In the genomic region with DNA sequence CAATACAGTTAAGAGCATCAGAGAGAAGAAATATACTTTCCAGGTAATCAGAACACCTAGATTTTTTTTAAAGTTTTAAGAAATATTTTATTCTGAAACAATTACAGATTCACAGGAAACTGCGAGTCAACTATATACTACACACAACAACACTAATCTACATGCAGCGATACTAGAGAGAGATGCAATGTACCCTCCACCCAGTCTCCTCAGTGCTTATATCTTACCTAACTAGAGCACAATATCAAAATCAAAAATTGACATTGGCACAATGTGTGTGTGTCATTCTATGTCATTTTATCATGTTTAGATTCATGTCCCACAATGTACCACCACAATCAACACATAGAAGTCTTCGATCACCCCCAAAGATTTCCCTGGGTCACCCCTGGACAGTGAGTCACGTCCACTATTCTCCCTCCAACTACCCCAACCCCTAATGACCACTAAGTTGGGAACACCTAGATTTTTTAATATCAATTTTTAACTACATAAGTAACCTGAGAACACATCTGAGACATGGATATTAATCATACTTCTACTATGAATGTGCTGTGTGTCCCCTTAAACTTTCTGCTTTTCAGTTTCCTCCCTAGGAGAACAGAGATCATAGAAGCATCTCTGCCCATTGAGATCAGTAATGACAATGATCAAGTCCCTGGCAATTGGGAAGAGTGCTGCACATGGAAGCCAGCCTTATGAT, we compare ENCODE assay signal across 1 cellular context.
TF ChIP-seq lines count a peak whose summit lies in the region.

No MANE protein-coding gene starts in this region.

TF ChIP-seq in GM23338, 12 proteins besides CTCF, POLR2A, EP300 and RAD21 (continued from another document):
- TF ChIP-seq, protein P1, sequence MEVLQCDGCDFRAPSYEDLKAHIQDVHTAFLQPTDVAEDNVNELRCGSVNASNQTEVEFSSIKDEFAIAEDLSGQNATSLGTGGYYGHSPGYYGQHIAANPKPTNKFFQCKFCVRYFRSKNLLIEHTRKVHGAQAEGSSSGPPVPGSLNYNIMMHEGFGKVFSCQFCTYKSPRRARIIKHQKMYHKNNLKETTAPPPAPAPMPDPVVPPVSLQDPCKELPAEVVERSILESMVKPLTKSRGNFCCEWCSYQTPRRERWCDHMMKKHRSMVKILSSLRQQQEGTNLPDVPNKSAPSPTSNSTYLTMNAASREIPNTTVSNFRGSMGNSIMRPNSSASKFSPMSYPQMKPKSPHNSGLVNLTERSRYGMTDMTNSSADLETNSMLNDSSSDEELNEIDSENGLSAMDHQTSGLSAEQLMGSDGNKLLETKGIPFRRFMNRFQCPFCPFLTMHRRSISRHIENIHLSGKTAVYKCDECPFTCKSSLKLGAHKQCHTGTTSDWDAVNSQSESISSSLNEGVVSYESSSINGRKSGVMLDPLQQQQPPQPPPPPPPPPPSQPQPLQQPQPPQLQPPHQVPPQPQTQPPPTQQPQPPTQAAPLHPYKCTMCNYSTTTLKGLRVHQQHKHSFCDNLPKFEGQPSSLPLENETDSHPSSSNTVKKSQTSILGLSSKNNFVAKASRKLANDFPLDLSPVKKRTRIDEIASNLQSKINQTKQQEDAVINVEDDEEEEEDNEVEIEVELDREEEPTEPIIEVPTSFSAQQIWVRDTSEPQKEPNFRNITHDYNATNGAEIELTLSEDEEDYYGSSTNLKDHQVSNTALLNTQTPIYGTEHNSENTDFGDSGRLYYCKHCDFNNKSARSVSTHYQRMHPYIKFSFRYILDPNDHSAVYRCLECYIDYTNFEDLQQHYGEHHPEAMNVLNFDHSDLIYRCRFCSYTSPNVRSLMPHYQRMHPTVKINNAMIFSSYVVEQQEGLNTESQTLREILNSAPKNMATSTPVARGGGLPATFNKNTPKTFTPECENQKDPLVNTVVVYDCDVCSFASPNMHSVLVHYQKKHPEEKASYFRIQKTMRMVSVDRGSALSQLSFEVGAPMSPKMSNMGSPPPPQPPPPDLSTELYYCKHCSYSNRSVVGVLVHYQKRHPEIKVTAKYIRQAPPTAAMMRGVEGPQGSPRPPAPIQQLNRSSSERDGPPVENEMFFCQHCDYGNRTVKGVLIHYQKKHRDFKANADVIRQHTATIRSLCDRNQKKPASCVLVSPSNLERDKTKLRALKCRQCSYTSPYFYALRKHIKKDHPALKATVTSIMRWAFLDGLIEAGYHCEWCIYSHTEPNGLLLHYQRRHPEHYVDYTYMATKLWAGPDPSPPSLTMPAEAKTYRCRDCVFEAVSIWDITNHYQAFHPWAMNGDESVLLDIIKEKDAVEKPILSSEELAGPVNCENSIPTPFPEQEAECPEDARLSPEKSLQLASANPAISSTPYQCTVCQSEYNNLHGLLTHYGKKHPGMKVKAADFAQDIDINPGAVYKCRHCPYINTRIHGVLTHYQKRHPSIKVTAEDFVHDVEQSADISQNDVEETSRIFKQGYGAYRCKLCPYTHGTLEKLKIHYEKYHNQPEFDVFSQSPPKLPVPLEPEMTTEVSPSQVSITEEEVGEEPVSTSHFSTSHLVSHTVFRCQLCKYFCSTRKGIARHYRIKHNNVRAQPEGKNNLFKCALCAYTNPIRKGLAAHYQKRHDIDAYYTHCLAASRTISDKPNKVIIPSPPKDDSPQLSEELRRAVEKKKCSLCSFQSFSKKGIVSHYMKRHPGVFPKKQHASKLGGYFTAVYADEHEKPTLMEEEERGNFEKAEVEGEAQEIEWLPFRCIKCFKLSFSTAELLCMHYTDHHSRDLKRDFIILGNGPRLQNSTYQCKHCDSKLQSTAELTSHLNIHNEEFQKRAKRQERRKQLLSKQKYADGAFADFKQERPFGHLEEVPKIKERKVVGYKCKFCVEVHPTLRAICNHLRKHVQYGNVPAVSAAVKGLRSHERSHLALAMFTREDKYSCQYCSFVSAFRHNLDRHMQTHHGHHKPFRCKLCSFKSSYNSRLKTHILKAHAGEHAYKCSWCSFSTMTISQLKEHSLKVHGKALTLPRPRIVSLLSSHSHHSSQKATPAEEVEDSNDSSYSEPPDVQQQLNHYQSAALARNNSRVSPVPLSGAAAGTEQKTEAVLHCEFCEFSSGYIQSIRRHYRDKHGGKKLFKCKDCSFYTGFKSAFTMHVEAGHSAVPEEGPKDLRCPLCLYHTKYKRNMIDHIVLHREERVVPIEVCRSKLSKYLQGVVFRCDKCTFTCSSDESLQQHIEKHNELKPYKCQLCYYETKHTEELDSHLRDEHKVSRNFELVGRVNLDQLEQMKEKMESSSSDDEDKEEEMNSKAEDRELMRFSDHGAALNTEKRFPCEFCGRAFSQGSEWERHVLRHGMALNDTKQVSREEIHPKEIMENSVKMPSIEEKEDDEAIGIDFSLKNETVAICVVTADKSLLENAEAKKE (CRISPR knock-in tag; IDR thresholded peaks at IDR 0.05), result no peak
- TF ChIP-seq POLR2AphosphoS5 (IDR thresholded peaks at IDR 0.05; ENCODE audit: low read depth), result no peak
- TF ChIP-seq, protein P2, sequence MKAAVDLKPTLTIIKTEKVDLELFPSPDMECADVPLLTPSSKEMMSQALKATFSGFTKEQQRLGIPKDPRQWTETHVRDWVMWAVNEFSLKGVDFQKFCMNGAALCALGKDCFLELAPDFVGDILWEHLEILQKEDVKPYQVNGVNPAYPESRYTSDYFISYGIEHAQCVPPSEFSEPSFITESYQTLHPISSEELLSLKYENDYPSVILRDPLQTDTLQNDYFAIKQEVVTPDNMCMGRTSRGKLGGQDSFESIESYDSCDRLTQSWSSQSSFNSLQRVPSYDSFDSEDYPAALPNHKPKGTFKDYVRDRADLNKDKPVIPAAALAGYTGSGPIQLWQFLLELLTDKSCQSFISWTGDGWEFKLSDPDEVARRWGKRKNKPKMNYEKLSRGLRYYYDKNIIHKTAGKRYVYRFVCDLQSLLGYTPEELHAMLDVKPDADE (IDR thresholded peaks at IDR 0.05), result no peak
- no peak for TF ChIP-seq STAT1 (IDR thresholded peaks at IDR 0.05; ENCODE audit: unreplicated experiment)
- no peak for TF ChIP-seq EZH2 (IDR thresholded peaks at IDR 0.05; ENCODE audit: low read depth, unreplicated experiment)
- TF ChIP-seq ZNF331 (CRISPR knock-in tag; IDR thresholded peaks at IDR 0.05; ENCODE audit: low read depth), result no peak
- TF ChIP-seq, protein P3, sequence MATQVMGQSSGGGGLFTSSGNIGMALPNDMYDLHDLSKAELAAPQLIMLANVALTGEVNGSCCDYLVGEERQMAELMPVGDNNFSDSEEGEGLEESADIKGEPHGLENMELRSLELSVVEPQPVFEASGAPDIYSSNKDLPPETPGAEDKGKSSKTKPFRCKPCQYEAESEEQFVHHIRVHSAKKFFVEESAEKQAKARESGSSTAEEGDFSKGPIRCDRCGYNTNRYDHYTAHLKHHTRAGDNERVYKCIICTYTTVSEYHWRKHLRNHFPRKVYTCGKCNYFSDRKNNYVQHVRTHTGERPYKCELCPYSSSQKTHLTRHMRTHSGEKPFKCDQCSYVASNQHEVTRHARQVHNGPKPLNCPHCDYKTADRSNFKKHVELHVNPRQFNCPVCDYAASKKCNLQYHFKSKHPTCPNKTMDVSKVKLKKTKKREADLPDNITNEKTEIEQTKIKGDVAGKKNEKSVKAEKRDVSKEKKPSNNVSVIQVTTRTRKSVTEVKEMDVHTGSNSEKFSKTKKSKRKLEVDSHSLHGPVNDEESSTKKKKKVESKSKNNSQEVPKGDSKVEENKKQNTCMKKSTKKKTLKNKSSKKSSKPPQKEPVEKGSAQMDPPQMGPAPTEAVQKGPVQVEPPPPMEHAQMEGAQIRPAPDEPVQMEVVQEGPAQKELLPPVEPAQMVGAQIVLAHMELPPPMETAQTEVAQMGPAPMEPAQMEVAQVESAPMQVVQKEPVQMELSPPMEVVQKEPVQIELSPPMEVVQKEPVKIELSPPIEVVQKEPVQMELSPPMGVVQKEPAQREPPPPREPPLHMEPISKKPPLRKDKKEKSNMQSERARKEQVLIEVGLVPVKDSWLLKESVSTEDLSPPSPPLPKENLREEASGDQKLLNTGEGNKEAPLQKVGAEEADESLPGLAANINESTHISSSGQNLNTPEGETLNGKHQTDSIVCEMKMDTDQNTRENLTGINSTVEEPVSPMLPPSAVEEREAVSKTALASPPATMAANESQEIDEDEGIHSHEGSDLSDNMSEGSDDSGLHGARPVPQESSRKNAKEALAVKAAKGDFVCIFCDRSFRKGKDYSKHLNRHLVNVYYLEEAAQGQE (IDR thresholded peaks at IDR 0.05; ENCODE audit: unreplicated experiment), result no peak
- TF ChIP-seq ZNF114 (CRISPR knock-in tag; IDR thresholded peaks at IDR 0.05), result no peak
- no peak for TF ChIP-seq NANOG (IDR thresholded peaks at IDR 0.05; ENCODE audit: borderline replicate concordance)
- TF ChIP-seq JUNB (IDR thresholded peaks at IDR 0.05; ENCODE audit: unreplicated experiment), result no peak
